1 cellular context compared by ENCODE assay signal in the genomic region with DNA sequence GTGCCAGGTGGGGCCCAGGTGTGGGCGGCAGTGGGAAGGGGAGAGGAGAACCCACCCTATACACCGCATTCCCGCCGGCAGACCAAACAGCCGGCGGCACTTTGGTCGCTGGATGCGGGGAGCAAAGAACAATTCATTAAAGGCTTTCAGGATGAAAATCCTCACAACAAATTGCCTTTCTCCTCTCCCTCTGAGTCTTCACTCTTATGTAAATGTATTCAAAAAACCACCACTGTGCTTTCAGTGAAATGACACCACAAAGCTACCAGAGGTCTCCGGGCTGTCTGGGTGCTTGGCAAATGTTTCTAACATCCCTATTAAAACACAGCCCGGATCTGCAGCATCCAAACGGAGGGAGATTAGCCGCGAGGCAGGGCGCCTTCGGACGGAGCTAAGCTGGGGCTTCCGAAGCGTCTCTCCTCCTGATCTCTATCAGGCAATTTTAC.
TF ChIP-seq lines count a peak whose summit lies in the region.

No MANE protein-coding gene starts in this region.

TF ChIP-seq in neural cell, 6 proteins besides CTCF, POLR2A, EP300 and RAD21 (continued from another document):
- TF ChIP-seq, protein P1, sequence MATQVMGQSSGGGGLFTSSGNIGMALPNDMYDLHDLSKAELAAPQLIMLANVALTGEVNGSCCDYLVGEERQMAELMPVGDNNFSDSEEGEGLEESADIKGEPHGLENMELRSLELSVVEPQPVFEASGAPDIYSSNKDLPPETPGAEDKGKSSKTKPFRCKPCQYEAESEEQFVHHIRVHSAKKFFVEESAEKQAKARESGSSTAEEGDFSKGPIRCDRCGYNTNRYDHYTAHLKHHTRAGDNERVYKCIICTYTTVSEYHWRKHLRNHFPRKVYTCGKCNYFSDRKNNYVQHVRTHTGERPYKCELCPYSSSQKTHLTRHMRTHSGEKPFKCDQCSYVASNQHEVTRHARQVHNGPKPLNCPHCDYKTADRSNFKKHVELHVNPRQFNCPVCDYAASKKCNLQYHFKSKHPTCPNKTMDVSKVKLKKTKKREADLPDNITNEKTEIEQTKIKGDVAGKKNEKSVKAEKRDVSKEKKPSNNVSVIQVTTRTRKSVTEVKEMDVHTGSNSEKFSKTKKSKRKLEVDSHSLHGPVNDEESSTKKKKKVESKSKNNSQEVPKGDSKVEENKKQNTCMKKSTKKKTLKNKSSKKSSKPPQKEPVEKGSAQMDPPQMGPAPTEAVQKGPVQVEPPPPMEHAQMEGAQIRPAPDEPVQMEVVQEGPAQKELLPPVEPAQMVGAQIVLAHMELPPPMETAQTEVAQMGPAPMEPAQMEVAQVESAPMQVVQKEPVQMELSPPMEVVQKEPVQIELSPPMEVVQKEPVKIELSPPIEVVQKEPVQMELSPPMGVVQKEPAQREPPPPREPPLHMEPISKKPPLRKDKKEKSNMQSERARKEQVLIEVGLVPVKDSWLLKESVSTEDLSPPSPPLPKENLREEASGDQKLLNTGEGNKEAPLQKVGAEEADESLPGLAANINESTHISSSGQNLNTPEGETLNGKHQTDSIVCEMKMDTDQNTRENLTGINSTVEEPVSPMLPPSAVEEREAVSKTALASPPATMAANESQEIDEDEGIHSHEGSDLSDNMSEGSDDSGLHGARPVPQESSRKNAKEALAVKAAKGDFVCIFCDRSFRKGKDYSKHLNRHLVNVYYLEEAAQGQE (IDR thresholded peaks at IDR 0.05; ENCODE audit: borderline replicate concordance) = no peak
- no peak for TF ChIP-seq TAF1 (IDR thresholded peaks at IDR 0.05; ENCODE audit: low read depth)
- TF ChIP-seq EZH2 (IDR thresholded peaks at IDR 0.05; ENCODE audit: borderline replicate concordance, insufficient read depth, low read length, poor library complexity, severe bottlenecking) = no peak
- TF ChIP-seq SMC3 (conservative IDR thresholded peaks at IDR 0.05; ENCODE audit: poor library complexity) = no peak
- no peak for TF ChIP-seq POLR2AphosphoS5 (IDR thresholded peaks at IDR 0.05)
